Comparison of ENCODE assay signal across 19 cellular contexts in genomic region chr6:136984578-136984977, GRCh38.
DNase-seq lines count a peak whose midpoint lies in the region; ATAC-seq, FAIRE-seq and TF ChIP-seq lines count a peak whose summit lies in the region.
"Had no signal": no experiment of that assay in that cellular context is flagged by ENCODE, and none has a peak within 500 bp of the region (broad histone marks: within the 10 kb centered on the region; RNA-seq: fewer than 3 reads in every experiment).

No MANE protein-coding gene starts in this region.

- no peak overlapping the region for H3K9ac ChIP-seq in HepG2 (ENCODE audit: insufficient read depth, low read depth, low read length)
- H3K9ac ChIP-seq: BLaER1 treated with 17β-estradiol and CSF1 and Interleukin-3, amounts not matched to agents 10 nM and 100 nM had no signal

- no peaks in the 10 kb centered on the region for H3K79me2 ChIP-seq in HepG2 (ENCODE audit: insufficient read depth, low read length)

- H4K20me1 ChIP-seq in HepG2 (ENCODE audit: insufficient read depth, low read length), result no peaks in the 10 kb centered on the region
- H4K20me1 ChIP-seq: BLaER1 treated with 17β-estradiol and CSF1 and Interleukin-3, amounts not matched to agents 10 nM and 100 nM had no signal

- no peak overlapping the region for H3K27ac ChIP-seq in HepG2 (ENCODE audit: extremely low read length, insufficient read depth, low read length)
- H3K27ac ChIP-seq in right lobe of liver, result no peak overlapping the region
- peak overlapping the region; percentile 85 for H3K27ac ChIP-seq in VCaP
- H3K27ac ChIP-seq: 22Rv1; BLaER1 treated with 17β-estradiol and CSF1 and Interleukin-3, amounts not matched to agents 10 nM and 100 nM had no signal

- CTCF ChIA-PET in HepG2 (lab: Yijun Ruan, JAX; ENCODE audit: low intra/inter-chr PET ratio, low total read pairs), result no interaction called here

- no peak overlapping the region for H2AFZ ChIP-seq in HepG2 (ENCODE audit: low read length)

- no peaks in the 10 kb centered on the region for H3K9me3 ChIP-seq in HepG2 (ENCODE audit: low read length)
- H3K9me3 ChIP-seq in right lobe of liver, result no peaks in the 10 kb centered on the region
- H3K9me3 ChIP-seq: BLaER1 treated with 17β-estradiol and CSF1 and Interleukin-3, amounts not matched to agents 10 nM and 100 nM; Caco-2 had no signal

- intact Hi-C loops in HepG2 (cut with micrococcal nuclease; ENCODE audit: unreplicated experiment) (no loop called here), right lobe of liver (cut with DNase I) (no loop called here)

- H3K4me1 ChIP-seq in HepG2 (ENCODE audit: insufficient read depth, low read length), result no peaks in the 10 kb centered on the region
- H3K4me1 ChIP-seq in right lobe of liver, result no peaks in the 10 kb centered on the region
- H3K4me1 ChIP-seq: BLaER1 treated with 17β-estradiol and CSF1 and Interleukin-3, amounts not matched to agents 10 nM and 100 nM had no signal

- H3K27me3 ChIP-seq in HepG2 (ENCODE audit: control insufficient read depth in 1 of 2, insufficient read depth in 2 of 2, low read length in 2 of 2), result peaks cover 2 to 32% of the 10 kb centered on the region in 2 experiments; a peak in 4 of 5 replicates
- H3K27me3 ChIP-seq in right lobe of liver, result peaks cover under 1 to 3% of the 10 kb centered on the region in 2 donors
- H3K27me3 ChIP-seq: BLaER1 treated with 17β-estradiol and CSF1 and Interleukin-3, amounts not matched to agents 10 nM and 100 nM had no signal

- no peak for FAIRE-seq in HepG2 (lab: Jason Lieb, UNC)
- peak; percentile 64 for FAIRE-seq in islet of Langerhans (lab: Jason Lieb, UNC)
- FAIRE-seq: D721Med, G401.6, GM12891, GM19239 had no signal

- H3K36me3 ChIP-seq in HepG2 (replicated peaks in 1 of 2; ENCODE audit: control insufficient read depth in 1 of 2, insufficient read depth in 2 of 2, low read length in 2 of 2) (no peaks in the 10 kb centered on the region), right lobe of liver (no peaks in the 10 kb centered on the region)
- H3K36me3 ChIP-seq: BLaER1 treated with 17β-estradiol and CSF1 and Interleukin-3, amounts not matched to agents 10 nM and 100 nM had no signal

- BruUV-seq in HepG2 (replicated peaks; lab: Mats Ljungman, UMichigan), result no TSS peak

- POLR2A ChIA-PET in HepG2 (lab: Yijun Ruan, JAX), result no interaction called here

- no peak for TF ChIP-seq RAD21 in HepG2 (CRISPR knock-in tag; IDR thresholded peaks at IDR 0.05)

- TF ChIP-seq POLR2A in HepG2 (IDR thresholded peaks at IDR 0.05; ENCODE audit: insufficient read depth in 1 of 2, low read depth in 2 of 2, low read length in 2 of 2) (no peak), right lobe of liver (IDR thresholded peaks at IDR 0.05) (no peak)

- no peak for TF ChIP-seq CTCF in HepG2 (CRISPR knock-in tag; IDR thresholded peaks at IDR 0.05)
- TF ChIP-seq CTCF in right lobe of liver (IDR thresholded peaks at IDR 0.05), result no peak
- no peak for TF ChIP-seq CTCF in VCaP (conservative IDR thresholded peaks at IDR 0.05)

- 3% methylated on average over 4 of the region's 4 CpGs for WGBS in HepG2 (ENCODE audit: low lambda C conversion rate)
- 65% methylated on average over 4 of the region's 4 CpGs for WGBS in right lobe of liver (ENCODE audit: insufficient coverage, low coverage, low lambda C conversion rate, missing lambda C conversion rate)

- no peak for TF ChIP-seq EP300 in HepG2 (IDR thresholded peaks at IDR 0.05; ENCODE audit: low read depth in 2 of 2, low read length in 2 of 2)
- TF ChIP-seq EP300 in HepG2 (CRISPR knock-in tag; IDR thresholded peaks at IDR 0.05; ENCODE audit: borderline replicate concordance), result no peak

- in situ Hi-C loops in HepG2 (cut with HindIII; ENCODE audit: extremely low pct_ligation_motif_present, low pct_unique_long_range_greater_than_20kb), result no loop called here

- H3K4me3 ChIP-seq in HepG2 (replicated peaks in 1 of 3; ENCODE audit: insufficient read depth in 1 of 3, low read depth in 2 of 3, low read length in 3 of 3), result no peak overlapping the region
- no peak overlapping the region for H3K4me3 ChIP-seq in right lobe of liver
- H3K4me3 ChIP-seq: BLaER1 treated with 17β-estradiol and CSF1 and Interleukin-3, amounts not matched to agents 10 nM and 100 nM had no signal

- DNase-seq in HepG2 (ENCODE audit: low spot score) (no peak), right lobe of liver (no peak)
- DNase-seq: ACHN; Caco-2; Calu3; CD4-positive, alpha-beta T cell; CD8-positive, alpha-beta T cell; DMS79 treated with DMSO at 0.1 percent for 48 hours; GF-D8 had no signal

- H3K4me2 ChIP-seq in HepG2 (ENCODE audit: low read depth, low read length), result no peak overlapping the region
- H3K4me2 ChIP-seq: BLaER1 treated with 17β-estradiol and CSF1 and Interleukin-3, amounts not matched to agents 10 nM and 100 nM had no signal

- no peak for ATAC-seq in HepG2
- no peak for ATAC-seq in right lobe of liver
- ATAC-seq in GM21367 (IDR thresholded peaks at IDR 0.05; ENCODE audit: unreplicated experiment), result no peak
- no peak for ATAC-seq in HG02970 (IDR thresholded peaks at IDR 0.05; ENCODE audit: low FRiP score, unreplicated experiment)
- ATAC-seq: CD8-positive, alpha-beta T cell had no signal

TF ChIP-seq in HepG2, 621 proteins besides CTCF, POLR2A, EP300 and RAD21:
- no peak for TF ChIP-seq DMAP1 (CRISPR knock-in tag; IDR thresholded peaks at IDR 0.05)
- peak; percentile 55 to 72; a peak in 3 of 4 replicates for TF ChIP-seq MAFK (conservative IDR thresholded peaks at IDR 0.05 in 1 of 2, IDR thresholded peaks at IDR 0.05 in 1 of 2; ENCODE audit: low read length in 2 of 2)
- no peak for TF ChIP-seq CBX2 (IDR thresholded peaks at IDR 0.05; ENCODE audit: low read depth, low read length)
- no peak for TF ChIP-seq CBX2 (CRISPR knock-in tag; IDR thresholded peaks at IDR 0.05; ENCODE audit: low read depth)
- no peak for TF ChIP-seq ELF1 (CRISPR knock-in tag; IDR thresholded peaks at IDR 0.05)
- TF ChIP-seq HOXA9 (CRISPR knock-in tag; IDR thresholded peaks at IDR 0.05; ENCODE audit: borderline replicate concordance), result no peak
- no peak for TF ChIP-seq ZFP41 (CRISPR knock-in tag; IDR thresholded peaks at IDR 0.05; ENCODE audit: borderline replicate concordance)
- TF ChIP-seq MLX (CRISPR knock-in tag; IDR thresholded peaks at IDR 0.05), result no peak
- TF ChIP-seq MAFF (IDR thresholded peaks at IDR 0.05; ENCODE audit: low read depth, low read length), result peak; percentile 68
